40 cellular contexts compared by ENCODE assay signal in the genomic region with DNA sequence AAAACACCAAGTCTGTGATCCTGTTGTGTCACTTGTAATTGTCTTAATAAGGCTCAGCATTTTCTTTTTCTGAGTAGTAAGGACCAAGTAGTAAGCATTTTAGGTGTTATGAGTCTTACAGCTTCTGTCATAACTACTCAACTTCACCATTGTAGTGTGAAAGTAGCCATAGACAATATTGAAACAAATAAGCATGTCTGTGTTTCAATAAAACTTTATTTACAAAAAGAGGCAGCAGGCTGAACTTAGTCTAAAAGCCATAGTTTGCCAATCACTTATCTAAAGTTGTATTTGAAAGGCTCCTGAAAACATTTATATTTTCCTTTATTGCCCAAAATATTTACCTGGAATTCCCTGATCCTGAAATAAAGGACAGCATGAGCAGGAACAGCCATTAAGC.
"Had no signal": no experiment of that assay in that cellular context is flagged by ENCODE, and none has a peak within 500 bp of the region (broad histone marks: within the 10 kb centered on the region; RNA-seq: fewer than 3 reads in every experiment).

No MANE protein-coding gene starts in this region.

- FAIRE-seq: astrocyte, bronchial epithelial cell had no signal

- H3K9me3 ChIP-seq: adrenal gland, ascending aorta, body of pancreas, breast epithelium had no signal

- H3K27me3 ChIP-seq: adrenal gland, ascending aorta, body of pancreas, brain microvascular endothelial cell, breast epithelium, cardiac muscle cell had no signal

- H3K4me1 Mint-ChIP-seq: activated naive CD4-positive, alpha-beta T cell treated with anti-CD3 and anti-CD28 coated beads, Interleukin-2, amount 10 ng/mL, durations not matched to agents 7 days and 5 days; activated naive CD4-positive, alpha-beta T cell treated with anti-CD3 and anti-CD28 coated beads, Interleukin-2, amount 50 U/mL, for 24 hours; activated naive CD8-positive, alpha-beta T cell treated with anti-CD3 and anti-CD28 coated beads for 36 hours; activated naive CD8-positive, alpha-beta T cell treated with anti-CD3 and anti-CD28 coated beads, Interleukin-2, amount 10 ng/mL, durations not matched to agents 7 days and 5 days; activated naive CD8-positive, alpha-beta T cell treated with anti-CD3 and anti-CD28 coated beads, Interleukin-2, amount 50 U/mL, for 24 hours; activated T-helper 17 cell treated with anti-CD3 and anti-CD28 coated beads, Interleukin-2, amount 50 U/mL, for 72 hours; central memory CD8-positive, alpha-beta T cell had no signal

- H3K4me3 ChIP-seq: adrenal gland, ascending aorta, body of pancreas, breast epithelium, cardiac muscle cell had no signal

- H3K27me3 Mint-ChIP-seq: activated naive CD4-positive, alpha-beta T cell treated with anti-CD3 and anti-CD28 coated beads, Interleukin-2, amount 10 ng/mL, durations not matched to agents 7 days and 5 days; activated naive CD4-positive, alpha-beta T cell treated with anti-CD3 and anti-CD28 coated beads, Interleukin-2, amount 50 U/mL, for 24 hours; activated naive CD8-positive, alpha-beta T cell; activated naive CD8-positive, alpha-beta T cell treated with anti-CD3 and anti-CD28 coated beads for 36 hours; activated naive CD8-positive, alpha-beta T cell treated with anti-CD3 and anti-CD28 coated beads, Interleukin-2, amount 10 ng/mL, durations not matched to agents 7 days and 5 days; activated naive CD8-positive, alpha-beta T cell treated with anti-CD3 and anti-CD28 coated beads, Interleukin-2, amount 50 U/mL, for 24 hours; activated T-cell treated with anti-CD3 and anti-CD28 coated beads, Interleukin-2, amount 50 U/mL, for 24 hours; activated T-helper 17 cell treated with anti-CD3 and anti-CD28 coated beads, Interleukin-2, amount 50 U/mL, for 72 hours; brain; central memory CD8-positive, alpha-beta T cell had no signal

- H3K36me3 ChIP-seq: adrenal gland, ascending aorta, brain microvascular endothelial cell, breast epithelium, cardiac muscle cell had no signal

- H3K36me3 Mint-ChIP-seq: activated naive CD4-positive, alpha-beta T cell treated with anti-CD3 and anti-CD28 coated beads, Interleukin-2, amount 10 ng/mL, durations not matched to agents 7 days and 5 days; activated naive CD4-positive, alpha-beta T cell treated with anti-CD3 and anti-CD28 coated beads, Interleukin-2, amount 50 U/mL, for 24 hours; activated naive CD4-positive, alpha-beta T cell treated with anti-CD3 and anti-CD28 coated beads, Interleukin-2, amount 50 U/mL, for 72 hours; activated naive CD8-positive, alpha-beta T cell; activated naive CD8-positive, alpha-beta T cell treated with anti-CD3 and anti-CD28 coated beads for 36 hours; activated naive CD8-positive, alpha-beta T cell treated with anti-CD3 and anti-CD28 coated beads, Interleukin-2, amount 10 ng/mL, durations not matched to agents 7 days and 5 days; brain had no signal

- H3K9me3 Mint-ChIP-seq: brain had no signal

- DNase-seq: activated effector memory CD4-positive, alpha-beta T cell treated with anti-CD3 and anti-CD28 coated beads, Interleukin-2, amount 50 U/mL, for 16 hours; activated effector memory CD4-positive, alpha-beta T cell treated with Interleukin-2 at 50 U/mL for 16 hours; activated gamma-delta T cell; activated gamma-delta T cell treated with Interleukin-2 at 50 U/mL for 16 hours; activated naive CD4-positive, alpha-beta T cell; activated naive CD4-positive, alpha-beta T cell treated with anti-CD3 and anti-CD28 coated beads for 36 hours; activated naive CD4-positive, alpha-beta T cell treated with anti-CD3 and anti-CD28 coated beads, Interleukin-2, amount 10 ng/mL, durations not matched to agents 7 days and 5 days; activated naive CD4-positive, alpha-beta T cell treated with anti-CD3 and anti-CD28 coated beads, Interleukin-2, amount 50 U/mL, for 16 hours; activated naive CD4-positive, alpha-beta T cell treated with Interleukin-2 at 50 U/mL for 16 hours; activated naive CD8-positive, alpha-beta T cell treated with anti-CD3 and anti-CD28 coated beads for 36 hours; activated naive CD8-positive, alpha-beta T cell treated with anti-CD3 and anti-CD28 coated beads, Interleukin-2, amount 10 ng/mL, durations not matched to agents 7 days and 5 days; activated naive CD8-positive, alpha-beta T cell treated with anti-CD3 and anti-CD28 coated beads, Interleukin-2, amount 50 U/mL, for 24 hours; activated T-cell treated with anti-CD3 and anti-CD28 coated beads, Interleukin-2, amount 50 U/mL, for 1 hour; activated T-cell treated with anti-CD3 and anti-CD28 coated beads, Interleukin-2, amount 50 U/mL, for 24 hours; activated T-cell treated with anti-CD3 and anti-CD28 coated beads, Interleukin-2, amount 50 U/mL, for 4 hours; activated T-cell treated with anti-CD3 and anti-CD28 coated beads, Interleukin-2, amount 50 U/mL, for 48 hours; activated T-cell treated with anti-CD3 and anti-CD28 coated beads, Interleukin-2, amount 50 U/mL, for 72 hours; adrenal gland; amniotic stem cell; amygdala; anterior cingulate cortex; aorta; body of pancreas; brain microvascular endothelial cell; caudate nucleus; central memory CD4-positive, alpha-beta T cell; cerebellar nuclear complex had no signal

- ATAC-seq: activated naive CD4-positive, alpha-beta T cell treated with anti-CD3 and anti-CD28 coated beads, Interleukin-2, amount 50 U/mL, for 72 hours; activated naive CD8-positive, alpha-beta T cell treated with anti-CD3 and anti-CD28 coated beads, Interleukin-2, amount 50 U/mL, for 24 hours; activated T-cell treated with anti-CD3 and anti-CD28 coated beads, Interleukin-2, amount 50 U/mL, for 4 hours; activated T-cell treated with anti-CD3 and anti-CD28 coated beads, Interleukin-2, amount 50 U/mL, for 72 hours; activated T-helper 17 cell treated with anti-CD3 and anti-CD28 coated beads, Interleukin-2, amount 50 U/mL, for 72 hours; body of pancreas had no signal

- H3K4me3 Mint-ChIP-seq: activated naive CD4-positive, alpha-beta T cell treated with anti-CD3 and anti-CD28 coated beads for 36 hours; activated naive CD4-positive, alpha-beta T cell treated with anti-CD3 and anti-CD28 coated beads, Interleukin-2, amount 10 ng/mL, durations not matched to agents 7 days and 5 days; activated naive CD4-positive, alpha-beta T cell treated with anti-CD3 and anti-CD28 coated beads, Interleukin-2, amount 50 U/mL, for 24 hours; activated naive CD8-positive, alpha-beta T cell; activated naive CD8-positive, alpha-beta T cell treated with anti-CD3 and anti-CD28 coated beads for 36 hours; activated naive CD8-positive, alpha-beta T cell treated with anti-CD3 and anti-CD28 coated beads, Interleukin-2, amount 10 ng/mL, durations not matched to agents 7 days and 5 days; activated naive CD8-positive, alpha-beta T cell treated with anti-CD3 and anti-CD28 coated beads, Interleukin-2, amount 50 U/mL, for 24 hours; activated T-cell treated with anti-CD3 and anti-CD28 coated beads, Interleukin-2, amount 50 U/mL, for 24 hours; activated T-cell treated with anti-CD3 and anti-CD28 coated beads, Interleukin-2, amount 50 U/mL, for 4 hours; activated T-cell treated with anti-CD3 and anti-CD28 coated beads, Interleukin-2, amount 50 U/mL, for 72 hours; activated T-helper 1 cell treated with anti-CD3 and anti-CD28 coated beads, Interleukin-12 subunit alpha, Interleukin-12 subunit beta, Interleukin-2, Interleukin-4 antibody, amounts not matched to agents 30 ng/mL and 10 ng/mL and 1 ng/mL, durations not matched to agents 14 hours and 24 hours and 36 hours; activated T-helper 17 cell treated with anti-CD3 and anti-CD28 coated beads, Interleukin-2, amount 50 U/mL, for 72 hours; brain; central memory CD8-positive, alpha-beta T cell had no signal

- H3K27ac Mint-ChIP-seq: activated naive CD4-positive, alpha-beta T cell treated with anti-CD3 and anti-CD28 coated beads for 36 hours; activated naive CD4-positive, alpha-beta T cell treated with anti-CD3 and anti-CD28 coated beads, Interleukin-2, amount 10 ng/mL, durations not matched to agents 7 days and 5 days; activated naive CD4-positive, alpha-beta T cell treated with anti-CD3 and anti-CD28 coated beads, Interleukin-2, amount 50 U/mL, for 24 hours; activated naive CD4-positive, alpha-beta T cell treated with anti-CD3 and anti-CD28 coated beads, Interleukin-2, amount 50 U/mL, for 72 hours; activated naive CD8-positive, alpha-beta T cell; activated naive CD8-positive, alpha-beta T cell treated with anti-CD3 and anti-CD28 coated beads for 36 hours; activated naive CD8-positive, alpha-beta T cell treated with anti-CD3 and anti-CD28 coated beads, Interleukin-2, amount 10 ng/mL, durations not matched to agents 7 days and 5 days; activated naive CD8-positive, alpha-beta T cell treated with anti-CD3 and anti-CD28 coated beads, Interleukin-2, amount 50 U/mL, for 24 hours; activated T-cell treated with anti-CD3 and anti-CD28 coated beads, Interleukin-2, amount 50 U/mL, for 24 hours; activated T-cell treated with anti-CD3 and anti-CD28 coated beads, Interleukin-2, amount 50 U/mL, for 72 hours; activated T-helper 1 cell treated with anti-CD3 and anti-CD28 coated beads, Interleukin-12 subunit alpha, Interleukin-12 subunit beta, Interleukin-2, Interleukin-4 antibody, amounts not matched to agents 30 ng/mL and 10 ng/mL and 1 ng/mL, durations not matched to agents 14 hours and 24 hours and 36 hours; activated T-helper 17 cell treated with anti-CD3 and anti-CD28 coated beads, Interleukin-2, amount 50 U/mL, for 72 hours; activated T-helper 2 cell treated with anti-CD3 and anti-CD28 coated beads, Interferon-gamma antibody, Interleukin-2, Interleukin-4, amounts not matched to agents 10 μg/mL and 5 μg/mL and 100 μg/mL, durations not matched to agents 14 hours and 24 hours and 36 hours; brain had no signal

- H3K27ac ChIP-seq: adrenal gland, ascending aorta, body of pancreas, brain microvascular endothelial cell, breast epithelium, cardiac muscle cell had no signal

- H3K4me1 ChIP-seq: adrenal gland, ascending aorta, body of pancreas, breast epithelium had no signal
